ENCODE assay signal across 26 cellular contexts in the genomic region with DNA sequence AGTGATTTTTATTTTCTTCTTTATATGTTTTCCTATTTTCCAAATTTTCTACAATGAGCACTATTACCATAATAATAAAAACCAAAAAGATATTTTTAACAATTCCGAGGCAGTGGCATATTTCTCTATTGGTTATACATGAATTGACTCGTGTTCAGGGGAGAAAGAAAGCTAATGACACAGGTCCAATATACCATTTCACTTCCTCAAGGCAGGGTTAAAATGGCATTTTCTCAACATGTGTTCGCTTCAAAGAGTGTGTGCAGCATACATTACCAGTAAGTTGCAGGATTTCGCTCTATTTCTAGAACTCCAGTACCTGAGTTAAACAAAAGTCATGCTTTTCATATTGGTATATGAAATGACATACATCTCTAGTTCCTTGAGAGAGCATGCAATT. TPM values are rescaled to one million over a fixed set of nuclear protein-coding genes. Genes with fewer than 3 reads are reported as not detected.
DNase-seq lines count a peak whose midpoint lies in the region; ATAC-seq, FAIRE-seq and TF ChIP-seq lines count a peak whose summit lies in the region.
"Had no signal": no experiment of that assay in that cellular context is flagged by ENCODE, and none has a peak within 500 bp of the region (broad histone marks: within the 10 kb centered on the region; RNA-seq: fewer than 3 reads in every experiment).

No MANE protein-coding gene starts in this region.

- H3K36me3 ChIP-seq in K562 (ENCODE audit: control insufficient read depth, insufficient read depth, low read length) (no peaks in the 10 kb centered on the region), hepatocyte (replicated peaks; ENCODE audit: insufficient read depth, low read depth) (no peaks in the 10 kb centered on the region)
- H3K36me3 ChIP-seq: BLaER1 treated with 17β-estradiol and CSF1 and Interleukin-3, amounts not matched to agents 10 nM and 100 nM had no signal

- FAIRE-seq in GM12891 (lab: Jason Lieb, UNC) (peak; percentile 51), GM18507 (lab: Jason Lieb, UNC) (peak; percentile 59), K562 (lab: Jason Lieb, UNC) (no peak)
- FAIRE-seq: A549, GM12878, GM19239 had no signal

- TF ChIP-seq EP300 in K562 (IDR thresholded peaks at IDR 0.05; ENCODE audit: low read length): no peak

- no peak overlapping the region for H3K4me3 Mint-ChIP-seq in stimulated activated naive B cell treated with anti-CD40 and anti-IgM and Interleukin-4, amounts not matched to agents 10 μg/mL and 1 μg/mL and 100 μg/mL, for 72 hours
- H3K4me3 Mint-ChIP-seq: B cell; CD4-positive, alpha-beta memory T cell; CD4-positive, CD25-positive, alpha-beta regulatory T cell; CD8-positive, alpha-beta memory T cell had no signal

- no peaks in the 10 kb centered on the region for H3K27me3 Mint-ChIP-seq in stimulated activated naive B cell treated with anti-CD40 and anti-IgM and Interleukin-4, amounts not matched to agents 10 μg/mL and 1 μg/mL and 100 μg/mL, for 72 hours

- in situ Hi-C loops in K562 (cut with MboI): loop anchor here (10.0 kb wide), 1 partner anchor 487 kb away; no protein-coding TSS in a partner anchor

- no TSS peak for BruUV-seq in K562 (replicated peaks; lab: Mats Ljungman, UMichigan)

- intact Hi-C loops in K562 (cut with micrococcal nuclease): loop anchor here (10.0 kb wide), 2 partner anchors 337 to 577 kb away; no protein-coding TSS in a partner anchor
- intact Hi-C loops in left ventricle myocardium superior (cut with micrococcal nuclease): loop anchor here (10.0 kb wide), 1 partner anchor 487 kb away; no protein-coding TSS in a partner anchor

- H3K9me2 ChIP-seq in hepatocyte (replicated peaks; ENCODE audit: insufficient read depth): no peaks in the 10 kb centered on the region

- H3K9me3 Mint-ChIP-seq in stimulated activated naive B cell treated with anti-CD40 and anti-IgM and Interleukin-4, amounts not matched to agents 10 μg/mL and 1 μg/mL and 100 μg/mL, for 72 hours: no peaks in the 10 kb centered on the region
- H3K9me3 Mint-ChIP-seq: CD4-positive, alpha-beta memory T cell; CD8-positive, alpha-beta memory T cell had no signal

- TF ChIP-seq CTCF in K562 (IDR thresholded peaks at IDR 0.05 in 2 of 3, conservative IDR thresholded peaks at IDR 0.05 in 1 of 3; ENCODE audit: insufficient read depth in 2 of 3, low read depth in 1 of 3, low read length in 3 of 3) (no peak), hepatocyte (IDR thresholded peaks at IDR 0.05; ENCODE audit: poor library complexity) (no peak)

- no peak for TF ChIP-seq RAD21 in K562 (CRISPR knock-in tag; conservative IDR thresholded peaks at IDR 0.05 in 1 of 2, IDR thresholded peaks at IDR 0.05 in 1 of 2)

- H3K4me1 ChIP-seq in K562 (replicated peaks in 1 of 2; ENCODE audit: control insufficient read depth in 2 of 2, insufficient read depth in 2 of 2, low read length in 2 of 2) (peaks cover 0 to 8% of the 10 kb centered on the region in 2 experiments; a peak in 2 of 5 replicates), hepatocyte (ENCODE audit: insufficient read depth) (no peaks in the 10 kb centered on the region)
- H3K4me1 ChIP-seq: A549; BLaER1 treated with 17β-estradiol and CSF1 and Interleukin-3, amounts not matched to agents 10 nM and 100 nM had no signal

- H3K9ac ChIP-seq in K562 (ENCODE audit: insufficient read depth in 1 of 2, low read depth in 2 of 2, low read length in 2 of 2): no peak overlapping the region
- H3K9ac ChIP-seq: BLaER1 treated with 17β-estradiol and CSF1 and Interleukin-3, amounts not matched to agents 10 nM and 100 nM had no signal

- H3K27me3 ChIP-seq in K562 (ENCODE audit: control insufficient read depth in 2 of 2, insufficient read depth in 2 of 2, low read length in 2 of 2) (no peaks in the 10 kb centered on the region), hepatocyte (no peaks in the 10 kb centered on the region)
- H3K27me3 ChIP-seq: BLaER1 treated with 17β-estradiol and CSF1 and Interleukin-3, amounts not matched to agents 10 nM and 100 nM had no signal

- no peaks in the 10 kb centered on the region for H3K9me1 ChIP-seq in K562 (ENCODE audit: control insufficient read depth, insufficient read depth, low read length)

- H3K4me2 ChIP-seq in K562 (ENCODE audit: insufficient read depth, low read length): peak overlapping the region; percentile 14; the same call in 1 of the 2 replicates
- no peak overlapping the region for H3K4me2 ChIP-seq in hepatocyte
- H3K4me2 ChIP-seq: A549; BLaER1 treated with 17β-estradiol and CSF1 and Interleukin-3, amounts not matched to agents 10 nM and 100 nM had no signal

- CTCF ChIA-PET in K562 (lab: Yijun Ruan, JAX; ENCODE audit: low intra/inter-chr PET ratio): interaction anchor here (1.2 kb wide), 1 partner anchor 431 kb away, joined by 5 read pairs; no protein-coding TSS in a partner anchor

- H3K79me2 ChIP-seq in K562 (ENCODE audit: control insufficient read depth, insufficient read depth, low read length) (no peaks in the 10 kb centered on the region), hepatocyte (no peaks in the 10 kb centered on the region)

- H3K27ac Mint-ChIP-seq in stimulated activated naive B cell treated with anti-CD40 and anti-IgM and Interleukin-4, amounts not matched to agents 10 μg/mL and 1 μg/mL and 100 μg/mL, for 72 hours: no peak overlapping the region
- H3K27ac Mint-ChIP-seq: B cell; CD4-positive, alpha-beta memory T cell; CD4-positive, CD25-positive, alpha-beta regulatory T cell had no signal

- POLR2A ChIA-PET in K562 (lab: Yijun Ruan, JAX): interaction anchor here (0.7 to 1.0 kb wide), 2 partner anchors 293 to 436 kb away, joined by 3 read pairs; no protein-coding TSS in a partner anchor

- H2AFZ ChIP-seq in K562 (ENCODE audit: low read depth, low read length): peak overlapping the region; percentile 22
- no peak overlapping the region for H2AFZ ChIP-seq in hepatocyte

- H3K27ac ChIP-seq in K562 (ENCODE audit: extremely low read depth, low read depth, low read length) (peak overlapping the region; percentile 51), hepatocyte (no peak overlapping the region)
- H3K27ac ChIP-seq: 22Rv1; A549; BLaER1 treated with 17β-estradiol and CSF1 and Interleukin-3, amounts not matched to agents 10 nM and 100 nM; C4-2B had no signal

- H3K4me3 ChIP-seq in K562 (no peak overlapping the region), hepatocyte (no peak overlapping the region)
- H3K4me3 ChIP-seq: A549; BLaER1 treated with 17β-estradiol and CSF1 and Interleukin-3, amounts not matched to agents 10 nM and 100 nM; GM12878 had no signal

- DNase-seq in GM12891 (ENCODE audit: insufficient read length, low spot score): no peak
- DNase-seq in GM18507 (ENCODE audit: extremely low spot score, insufficient read length, low read depth): no peak
- no peak for DNase-seq in K562 (ENCODE audit: extremely low read depth in 1 of 4, low spot score in 3 of 4)
- DNase-seq in stimulated activated naive B cell treated with anti-CD40 and anti-IgM and Interleukin-4, amounts not matched to agents 10 μg/mL and 1 μg/mL and 100 μg/mL, for 72 hours: no peak
- DNase-seq in left ventricle myocardium superior: no peak
- no peak for DNase-seq in hepatocyte (ENCODE audit: low spot score)
- no peak for DNase-seq in CD1c-positive myeloid dendritic cell (ENCODE audit: extremely low spot score)
- DNase-seq: AML-193; CD4-positive, alpha-beta memory T cell; CD4-positive, CD25-positive, alpha-beta regulatory T cell; CD8-positive, alpha-beta memory T cell; COR-L47; DMS 273 treated with DMSO at 0.1 percent for 48 hours; DMS153; DMS53; DMS79; DND-41; EL; GDM1 had no signal

- peaks cover 4 to 8% of the 10 kb centered on the region in 2 donors for H3K4me1 Mint-ChIP-seq in stimulated activated naive B cell treated with anti-CD40 and anti-IgM and Interleukin-4, amounts not matched to agents 10 μg/mL and 1 μg/mL and 100 μg/mL, for 72 hours
- H3K4me1 Mint-ChIP-seq: CD4-positive, alpha-beta memory T cell; CD4-positive, CD25-positive, alpha-beta regulatory T cell; CD8-positive, alpha-beta memory T cell had no signal

- H3K9me3 ChIP-seq in K562 (replicated peaks; ENCODE audit: control insufficient read depth, insufficient read depth, low read depth, low read length) (peaks cover 7% of the 10 kb centered on the region; the same call in 1 of the 2 replicates), hepatocyte (ENCODE audit: low read depth) (no peaks in the 10 kb centered on the region)
- H3K9me3 ChIP-seq: A549 had no signal

- no peaks in the 10 kb centered on the region for H3K36me3 Mint-ChIP-seq in stimulated activated naive B cell treated with anti-CD40 and anti-IgM and Interleukin-4, amounts not matched to agents 10 μg/mL and 1 μg/mL and 100 μg/mL, for 72 hours
- H3K36me3 Mint-ChIP-seq: CD4-positive, alpha-beta memory T cell; CD4-positive, CD25-positive, alpha-beta regulatory T cell; CD8-positive, alpha-beta memory T cell had no signal

- ATAC-seq in K562 (no peak), left ventricle myocardium superior (no peak)
- peak; percentile 38 to 51 for ATAC-seq in stimulated activated naive B cell treated with anti-CD40 and anti-IgM and Interleukin-4, amounts not matched to agents 10 μg/mL and 1 μg/mL and 100 μg/mL, for 72 hours (replicated peaks)
- ATAC-seq: A549, GM12878 had no signal

- WGBS in K562 (ENCODE audit: insufficient coverage, low coverage, missing lambda C conversion rate): 70% methylated on average over 4 of the region's 4 CpGs
- 96% methylated on average over 4 of the region's 4 CpGs for WGBS in hepatocyte (ENCODE audit: low lambda C conversion rate, missing lambda C conversion rate)

- TF ChIP-seq POLR2A in GM12891 (IDR thresholded peaks at IDR 0.05; ENCODE audit: low read depth, low read length) (no peak), K562 (conservative IDR thresholded peaks at IDR 0.05) (no peak)

- H4K20me1 ChIP-seq in K562 (replicated peaks; ENCODE audit: control insufficient read depth, insufficient read depth, low read length) (no peaks in the 10 kb centered on the region), hepatocyte (ENCODE audit: insufficient read depth, poor library complexity, severe bottlenecking) (no peaks in the 10 kb centered on the region)
- H4K20me1 ChIP-seq: BLaER1 treated with 17β-estradiol and CSF1 and Interleukin-3, amounts not matched to agents 10 nM and 100 nM had no signal

RNA-seq across cellular contexts. Expression of gene DTNBP1, which starts 35.1 kb away (rescaled TPM):
- polyA plus RNA-seq in GM12891 (2012; ENCODE audit: low read depth, missing spikeins): 19.3 TPM
- total RNA-seq in K562 (2011; cell fraction: chromatin; rRNA removed; ENCODE audit: low replicate concordance): 29.2 and 29.4 TPM in 2 replicates
- total RNA-seq in K562 (2011; cell fraction: nucleolus; rRNA removed): 15.7 and 16.3 TPM in 2 replicates
- total RNA-seq in K562 (2011; cell fraction: nucleoplasm; rRNA removed): 24.2 and 31.1 TPM in 2 replicates
- 17.8 and 18.2 TPM in 2 replicates for total RNA-seq in K562 (2014; rRNA removed)
- 15.2 and 16.7 TPM in 2 replicates for total RNA-seq in K562 (2014; rRNA removed; fragmentation: Illumina TruSeq; extraction: Trizol)
- total RNA-seq in K562 (2015; rRNA removed; fragmentation: Illumina TruSeq; extraction: Trizol): 20.4 and 20.7 TPM in 2 replicates
- 37.1 and 37.7 TPM in 2 replicates for total RNA-seq in K562 (2021)
- polyA plus RNA-seq in K562 (2011; rRNA removed): 34.4 and 44.1 TPM in 2 replicates
- polyA plus RNA-seq in K562 (2011; cell fraction: cytosol; rRNA removed): 45.5 and 47.8 TPM in 2 replicates
- 22.0 and 27.6 TPM in 2 replicates for polyA plus RNA-seq in K562 (2011; cell fraction: nucleus; rRNA removed)
- 50.7 and 54.0 TPM in 2 replicates for polyA plus RNA-seq in K562 (2012)
- 40.8 and 54.5 TPM in 2 replicates for polyA plus RNA-seq in K562 (2014; fragmentation: Illumina TruSeq; extraction: Trizol)
- 10 to 100 TPM; 20.2 to 21.4 TPM for polyA plus RNA-seq in K562 (2014; fragmentation: Nextera tagmentation; extraction: Ambion mirVana)
- polyA plus RNA-seq in K562 (2014; rRNA removed): 42.1 and 45.4 TPM in 2 replicates
- polyA minus RNA-seq in K562 (2011; rRNA and poly(A)+ RNA removed): 19.4 and 24.8 TPM in 2 replicates
- polyA minus RNA-seq in K562 (2011; cell fraction: cytosol; rRNA and poly(A)+ RNA removed): 13.0 and 18.5 TPM in 2 replicates
- polyA minus RNA-seq in K562 (2011; cell fraction: nucleus; rRNA and poly(A)+ RNA removed): 7.4 and 12.0 TPM in 2 replicates
- 27.0 TPM for total RNA-seq in left ventricle myocardium superior
- total RNA-seq in hepatocyte: 3.4 and 7.3 TPM in 2 replicates
- polyA plus RNA-seq in hepatocyte: 25.6 and 32.4 TPM in 2 replicates

Comparison
In these comparisons a context has a peak if more than half of its experiments do, and no peak if none do; other contexts are left out.
1. ATAC-seq: peak in stimulated activated naive B cell treated with anti-CD40 and anti-IgM and Interleukin-4, amounts not matched to agents 10 μg/mL and 1 μg/mL and 100 μg/mL, for 72 hours (2 of 2); none in K562 (single experiment) and left ventricle myocardium superior (single experiment).